Comparison of ENCODE assay signal across 29 cellular contexts in the genomic region with DNA sequence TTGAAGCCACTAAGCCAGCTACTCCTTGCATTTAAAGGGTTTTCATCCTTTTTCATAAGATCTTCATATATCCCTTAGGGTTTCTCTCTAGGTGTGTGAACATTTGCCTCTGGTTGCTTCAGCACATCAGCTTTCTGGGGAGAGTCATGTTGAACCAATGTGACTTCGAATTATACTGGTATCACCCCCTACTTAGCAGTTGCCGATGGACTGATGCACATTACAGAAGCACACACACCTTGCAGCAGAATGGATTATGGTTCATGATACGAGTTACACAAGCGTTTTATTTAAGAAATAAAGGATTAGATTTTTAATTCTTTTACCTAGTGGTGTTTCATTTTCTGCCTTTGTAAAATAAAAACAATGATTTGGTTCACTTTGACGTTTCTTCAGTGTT.
"Had no signal": no experiment of that assay in that cellular context is flagged by ENCODE, and none has a peak within 500 bp of the region (broad histone marks: within the 10 kb centered on the region; RNA-seq: fewer than 3 reads in every experiment).

No MANE protein-coding gene starts in this region.

- H3K4me3 ChIP-seq: left lung, lower lobe of right lung, pancreas, prostate gland, sigmoid colon, spleen, suprapubic skin, thoracic aorta, tibial artery, upper lobe of right lung had no signal

- ATAC-seq: left colon; left lung; lower lobe of right lung; naive thymus-derived CD8-positive, alpha-beta T cell; right cardiac atrium; stimulated activated effector memory CD8-positive, alpha-beta T cell treated with anti-CD3 and anti-CD28 coated beads, Interleukin-12 subunit alpha, Interleukin-12 subunit beta, amount 100 ng/mL, for 72 hours; upper lobe of right lung had no signal

- H3K9me3 Mint-ChIP-seq: immature natural killer cell; stimulated activated effector memory CD8-positive, alpha-beta T cell treated with anti-CD3 and anti-CD28 coated beads, Interleukin-12 subunit alpha, Interleukin-12 subunit beta, amount 100 ng/mL, for 72 hours had no signal

- H3K4me1 ChIP-seq: left lung, lower lobe of right lung, pancreas, prostate gland, sigmoid colon, spleen, tibial artery, upper lobe of right lung had no signal

- DNase-seq: hypothalamus; immature natural killer cell; kidney; left colon; left lung; lower lobe of right lung; naive thymus-derived CD8-positive, alpha-beta T cell; nucleus accumbens; pancreas; posterior cingulate gyrus; retina; right cardiac atrium; sigmoid colon; small intestine; spleen; stimulated activated CD4-positive, alpha-beta T cell treated with anti-CD3 and anti-CD28 coated beads, Interleukin-4, amount 100 ng/mL, for 24 hours; stimulated activated naive CD4-positive, alpha-beta T cell; tibial artery; trophoblast cell; upper lobe of right lung had no signal

- FAIRE-seq: islet of Langerhans, kidney, pancreas, small intestine, urothelium cell line had no signal

- H3K4me3 Mint-ChIP-seq: immature natural killer cell; naive thymus-derived CD8-positive, alpha-beta T cell; nephron; neural crest cell; stimulated activated effector memory CD8-positive, alpha-beta T cell treated with anti-CD3 and anti-CD28 coated beads, Interleukin-12 subunit alpha, Interleukin-12 subunit beta, amount 100 ng/mL, for 72 hours; stimulated activated naive CD8-positive, alpha-beta T cell treated with anti-CD3 and anti-CD28 coated beads, Interleukin-15, Interleukin-2, amounts not matched to agents 100 ng/mL and 50 ng/mL, for 24 hours had no signal

- H3K27ac ChIP-seq: left lung, lower lobe of right lung, pancreas, prostate gland, sigmoid colon, spleen, suprapubic skin, thoracic aorta, tibial artery, upper lobe of right lung had no signal

- H3K9me3 ChIP-seq: left lung, lower lobe of right lung, pancreas, prostate gland, sigmoid colon, spleen, suprapubic skin, thoracic aorta, tibial artery, upper lobe of right lung had no signal

- H3K27me3 ChIP-seq: pancreas, sigmoid colon, upper lobe of right lung had no signal

- H3K4me1 Mint-ChIP-seq: nephron; neural crest cell; stimulated activated effector memory CD8-positive, alpha-beta T cell treated with anti-CD3 and anti-CD28 coated beads, Interleukin-12 subunit alpha, Interleukin-12 subunit beta, amount 100 ng/mL, for 72 hours had no signal

- H3K36me3 Mint-ChIP-seq: stimulated activated effector memory CD8-positive, alpha-beta T cell treated with anti-CD3 and anti-CD28 coated beads, Interleukin-12 subunit alpha, Interleukin-12 subunit beta, amount 100 ng/mL, for 72 hours had no signal

- H3K36me3 ChIP-seq: lower lobe of right lung, pancreas, prostate gland, sigmoid colon, suprapubic skin, thoracic aorta, tibial artery, upper lobe of right lung had no signal

- H3K27ac Mint-ChIP-seq: immature natural killer cell; naive thymus-derived CD8-positive, alpha-beta T cell; nephron; stimulated activated effector memory CD8-positive, alpha-beta T cell treated with anti-CD3 and anti-CD28 coated beads, Interleukin-12 subunit alpha, Interleukin-12 subunit beta, amount 100 ng/mL, for 72 hours; stimulated activated naive CD8-positive, alpha-beta T cell treated with anti-CD3 and anti-CD28 coated beads, Interleukin-15, Interleukin-2, amounts not matched to agents 100 ng/mL and 50 ng/mL, for 24 hours had no signal
